In the genomic region with DNA sequence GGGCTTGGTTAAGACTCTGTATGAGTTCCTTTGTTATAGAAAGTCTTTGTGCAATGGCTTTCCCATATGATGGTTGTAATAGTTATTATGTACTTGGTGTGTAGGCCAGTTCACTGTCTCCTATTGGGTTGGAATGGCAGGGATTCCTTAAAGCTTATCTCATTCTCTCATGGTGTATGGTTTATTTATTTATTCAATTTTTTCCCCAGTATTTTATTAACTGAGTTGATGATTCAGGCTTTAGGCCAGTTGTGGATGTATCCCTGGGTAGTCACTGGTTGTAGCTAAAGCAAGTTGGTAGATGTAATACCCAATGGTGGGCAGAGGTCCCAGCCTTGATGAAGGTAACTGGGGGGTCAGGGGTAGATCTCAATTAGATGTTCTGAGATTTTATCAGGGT, we compare ENCODE assay signal across 19 cellular contexts.
DNase-seq lines count a peak whose midpoint lies in the region; ATAC-seq and TF ChIP-seq lines count a peak whose summit lies in the region.
"Had no signal": no experiment of that assay in that cellular context is flagged by ENCODE, and none has a peak within 500 bp of the region (broad histone marks: within the 10 kb centered on the region; RNA-seq: fewer than 3 reads in every experiment).

No MANE protein-coding gene starts in this region.

- no peak for ATAC-seq in activated naive CD8-positive, alpha-beta T cell treated with anti-CD3 and anti-CD28 coated beads, Interleukin-2, amount 50 U/mL, for 24 hours
- ATAC-seq in left lung (no peak), HG03571 (IDR thresholded peaks at IDR 0.05; ENCODE audit: unreplicated experiment) (no peak), HG03135 (IDR thresholded peaks at IDR 0.05; ENCODE audit: unreplicated experiment) (no peak)

- H3K27ac ChIP-seq in MM.1S (ENCODE audit: low read length) (peak overlapping the region; percentile 80), left lung (no peak overlapping the region)
- H3K27ac ChIP-seq: BLaER1 treated with 17β-estradiol and CSF1 and Interleukin-3, amounts not matched to agents 10 nM and 100 nM; esophagus squamous epithelium; right lobe of liver; upper lobe of right lung had no signal

- DNase-seq in activated naive CD8-positive, alpha-beta T cell treated with anti-CD3 and anti-CD28 coated beads, Interleukin-2, amount 50 U/mL, for 24 hours, result no peak
- DNase-seq in MM.1S (no peak), iris pigment epithelial cell (ENCODE audit: low read depth) (peak; percentile 1), left lung (no peak)
- DNase-seq: activated naive CD8-positive, alpha-beta T cell treated with anti-CD3 and anti-CD28 coated beads, Interleukin-2, amount 10 ng/mL, durations not matched to agents 7 days and 5 days; esophagus squamous epithelium; HFFc6; NCI-H187; upper lobe of right lung had no signal

- H3K9me3 ChIP-seq in MM.1S (replicated peaks; ENCODE audit: insufficient read depth, low read length) (no peaks in the 10 kb centered on the region), left lung (peaks cover 0 to 8% of the 10 kb centered on the region in 2 donors)
- H3K9me3 ChIP-seq: esophagus squamous epithelium, Peyer's patch, right lobe of liver, upper lobe of right lung had no signal

- H3K4me3 ChIP-seq in MM.1S (ENCODE audit: low read length), result peak overlapping the region; percentile 39
- no peak overlapping the region for H3K4me3 ChIP-seq in left lung
- H3K4me3 ChIP-seq: BLaER1 treated with 17β-estradiol and CSF1 and Interleukin-3, amounts not matched to agents 10 nM and 100 nM; esophagus squamous epithelium; GM23338; Peyer's patch; right lobe of liver; upper lobe of right lung had no signal

- peaks cover 34% of the 10 kb centered on the region for H3F3A ChIP-seq in MM.1S (ENCODE audit: insufficient read depth, low read length)

- H3K9ac ChIP-seq in MM.1S (ENCODE audit: low read length), result peak overlapping the region; percentile 47; the same call in 1 of the 2 replicates
- H3K9ac ChIP-seq: BLaER1 treated with 17β-estradiol and CSF1 and Interleukin-3, amounts not matched to agents 10 nM and 100 nM had no signal

- peak overlapping the region; percentile 88 for H2AFZ ChIP-seq in MM.1S (ENCODE audit: low read length)
- H2AFZ ChIP-seq: GM23338 had no signal

- no peak overlapping the region for H3K4me3 Mint-ChIP-seq in activated naive CD8-positive, alpha-beta T cell
- H3K4me3 Mint-ChIP-seq in activated naive CD8-positive, alpha-beta T cell treated with anti-CD3 and anti-CD28 coated beads, Interleukin-2, amount 50 U/mL, for 24 hours, result no peak overlapping the region
- H3K4me3 Mint-ChIP-seq: dendritic cell treated with granulocyte-macrophage colony-stimulating factor and Interleukin-4, amounts not matched to agents 40 ng/mL and 50 ng/mL, for 4 days; GM23338; HFFc6; memory B cell had no signal

- no peak for TF ChIP-seq CTCF in MM.1S (IDR thresholded peaks at IDR 0.05; ENCODE audit: low read length)
- TF ChIP-seq CTCF in left lung (IDR thresholded peaks at IDR 0.05), result no peak

- intact Hi-C loops in left lung (cut with DNase I), result no loop called here

- no peaks in the 10 kb centered on the region for H3K9me2 ChIP-seq in MM.1S (replicated peaks; ENCODE audit: insufficient read depth, low read length)

- H3K36me3 ChIP-seq in MM.1S (replicated peaks; ENCODE audit: insufficient read depth, low read length) (no peaks in the 10 kb centered on the region), left lung (no peaks in the 10 kb centered on the region)
- H3K36me3 ChIP-seq: BLaER1 treated with 17β-estradiol and CSF1 and Interleukin-3, amounts not matched to agents 10 nM and 100 nM; esophagus squamous epithelium; Peyer's patch; right lobe of liver; upper lobe of right lung had no signal

- peak overlapping the region; percentile 97 for H3K4me2 ChIP-seq in MM.1S (ENCODE audit: low read depth, low read length)
- H3K4me2 ChIP-seq: BLaER1 treated with 17β-estradiol and CSF1 and Interleukin-3, amounts not matched to agents 10 nM and 100 nM; GM23338 had no signal

- no peaks in the 10 kb centered on the region for H4K20me1 ChIP-seq in MM.1S (ENCODE audit: insufficient read depth, low read length)
- H4K20me1 ChIP-seq: BLaER1 treated with 17β-estradiol and CSF1 and Interleukin-3, amounts not matched to agents 10 nM and 100 nM had no signal

- H3K27me3 ChIP-seq in MM.1S (replicated peaks; ENCODE audit: insufficient read depth, low read length) (no peaks in the 10 kb centered on the region), left lung (no peaks in the 10 kb centered on the region)
- H3K27me3 ChIP-seq: BLaER1 treated with 17β-estradiol and CSF1 and Interleukin-3, amounts not matched to agents 10 nM and 100 nM; esophagus squamous epithelium; Peyer's patch; right lobe of liver; upper lobe of right lung had no signal

- no peaks in the 10 kb centered on the region for H3K9me3 Mint-ChIP-seq in activated naive CD8-positive, alpha-beta T cell (ENCODE audit: low read depth)
- H3K9me3 Mint-ChIP-seq in activated naive CD8-positive, alpha-beta T cell treated with anti-CD3 and anti-CD28 coated beads, Interleukin-2, amount 50 U/mL, for 24 hours, result peaks cover 17% of the 10 kb centered on the region
- H3K9me3 Mint-ChIP-seq: memory B cell had no signal

- peaks cover 7% of the 10 kb centered on the region for H3K36me3 Mint-ChIP-seq in activated naive CD8-positive, alpha-beta T cell
- peaks cover 4% of the 10 kb centered on the region for H3K36me3 Mint-ChIP-seq in activated naive CD8-positive, alpha-beta T cell treated with anti-CD3 and anti-CD28 coated beads, Interleukin-2, amount 50 U/mL, for 24 hours (ENCODE audit: low read depth)
- H3K36me3 Mint-ChIP-seq: memory B cell had no signal

- peaks cover 45% of the 10 kb centered on the region for H3K4me1 ChIP-seq in MM.1S (ENCODE audit: low read length)
- H3K4me1 ChIP-seq in left lung, result no peaks in the 10 kb centered on the region
- H3K4me1 ChIP-seq: BLaER1 treated with 17β-estradiol and CSF1 and Interleukin-3, amounts not matched to agents 10 nM and 100 nM; Peyer's patch; right lobe of liver; upper lobe of right lung had no signal

- peaks cover 50% of the 10 kb centered on the region for H3K4me1 Mint-ChIP-seq in activated naive CD8-positive, alpha-beta T cell (ENCODE audit: low read depth)
- peaks cover 33% of the 10 kb centered on the region for H3K4me1 Mint-ChIP-seq in activated naive CD8-positive, alpha-beta T cell treated with anti-CD3 and anti-CD28 coated beads, Interleukin-2, amount 50 U/mL, for 24 hours
- H3K4me1 Mint-ChIP-seq: memory B cell had no signal

- no peaks in the 10 kb centered on the region for H3K79me2 ChIP-seq in MM.1S (ENCODE audit: low read length)

- no peaks in the 10 kb centered on the region for H3K27me3 Mint-ChIP-seq in activated naive CD8-positive, alpha-beta T cell
- H3K27me3 Mint-ChIP-seq in activated naive CD8-positive, alpha-beta T cell treated with anti-CD3 and anti-CD28 coated beads, Interleukin-2, amount 50 U/mL, for 24 hours, result no peaks in the 10 kb centered on the region
- H3K27me3 Mint-ChIP-seq: activated naive CD8-positive, alpha-beta T cell treated with anti-CD3 and anti-CD28 coated beads, Interleukin-2, amount 10 ng/mL, durations not matched to agents 7 days and 5 days; dendritic cell treated with granulocyte-macrophage colony-stimulating factor and Interleukin-4, amounts not matched to agents 40 ng/mL and 50 ng/mL, for 4 days; progenitor cell of endocrine pancreas had no signal

- peak overlapping the region; percentile 46 for H3K27ac Mint-ChIP-seq in activated naive CD8-positive, alpha-beta T cell
- no peak overlapping the region for H3K27ac Mint-ChIP-seq in activated naive CD8-positive, alpha-beta T cell treated with anti-CD3 and anti-CD28 coated beads, Interleukin-2, amount 50 U/mL, for 24 hours
- H3K27ac Mint-ChIP-seq: dendritic cell treated with granulocyte-macrophage colony-stimulating factor and Interleukin-4, amounts not matched to agents 40 ng/mL and 50 ng/mL, for 4 days; GM23338; HFFc6; memory B cell; progenitor cell of endocrine pancreas had no signal
